28 cellular contexts compared by ENCODE assay signal in genomic region chr2:176537932-176538331, GRCh38.
"Had no signal": no experiment of that assay in that cellular context is flagged by ENCODE, and none has a peak within 500 bp of the region (broad histone marks: within the 10 kb centered on the region; RNA-seq: fewer than 3 reads in every experiment).

No MANE protein-coding gene starts in this region.

- H3K36me3 Mint-ChIP-seq: naive thymus-derived CD4-positive, alpha-beta T cell; natural killer cell; neural progenitor cell; stimulated activated memory B cell treated with anti-CD40 and anti-IgM and Interleukin-4, amounts not matched to agents 10 μg/mL and 1 μg/mL and 100 μg/mL, for 72 hours had no signal

- DNase-seq: naive thymus-derived CD4-positive, alpha-beta T cell; natural killer cell; nephron progenitor cell; occipital lobe; ovary; posterior cingulate gyrus; psoas muscle; right cardiac atrium; right lobe of liver; sigmoid colon; small intestine; stimulated activated CD4-positive, alpha-beta T cell treated with anti-CD3 and anti-CD28 coated beads, Interleukin-1b, Interleukin-23, amount 100 ng/mL, for 48 hours; stimulated activated CD4-positive, alpha-beta T cell treated with anti-CD3 and anti-CD28 coated beads, Interleukin-4, amount 100 ng/mL, for 1 hour; stimulated activated CD4-positive, alpha-beta T cell treated with anti-CD3 and anti-CD28 coated beads, Interleukin-4, amount 100 ng/mL, for 4 hours; stimulated activated CD8-positive, alpha-beta memory T cell treated with anti-CD3 and anti-CD28 coated beads, Interleukin-4, amount 100 ng/mL, for 48 hours; stimulated activated naive CD4-positive, alpha-beta T cell; stimulated activated naive CD8-positive, alpha-beta T cell treated with anti-CD3 and anti-CD28 coated beads, Interleukin-15, amount 100 ng/mL, for 72 hours; stimulated activated naive CD8-positive, alpha-beta T cell treated with anti-CD3 and anti-CD28 coated beads, Interleukin-15, Interleukin-2, amounts not matched to agents 100 U/mL and 50 U/mL, for 24 hours; substantia nigra; testis; tibial artery; transverse colon; upper lobe of left lung had no signal

- H3K4me3 Mint-ChIP-seq: naive thymus-derived CD4-positive, alpha-beta T cell; natural killer cell; nephron progenitor cell; neural progenitor cell; stimulated activated memory B cell treated with anti-CD40 and anti-IgM and Interleukin-4, amounts not matched to agents 10 μg/mL and 1 μg/mL and 100 μg/mL, for 72 hours; stimulated activated naive CD8-positive, alpha-beta T cell treated with anti-CD3 and anti-CD28 coated beads, Interleukin-15, amount 100 ng/mL, for 72 hours had no signal

- H3K4me1 Mint-ChIP-seq: naive thymus-derived CD4-positive, alpha-beta T cell; natural killer cell; neural progenitor cell; stimulated activated memory B cell treated with anti-CD40 and anti-IgM and Interleukin-4, amounts not matched to agents 10 μg/mL and 1 μg/mL and 100 μg/mL, for 72 hours; stimulated activated naive CD8-positive, alpha-beta T cell treated with anti-CD3 and anti-CD28 coated beads, Interleukin-15, amount 100 ng/mL, for 72 hours had no signal

- H3K4me2 ChIP-seq: neural progenitor cell had no signal

- H3K36me3 ChIP-seq: neural progenitor cell, ovary, right lobe of liver, sigmoid colon, suprapubic skin, tibial artery, transverse colon, upper lobe of left lung, vagina had no signal

- ATAC-seq: naive thymus-derived CD4-positive, alpha-beta T cell; natural killer cell; psoas muscle; right cardiac atrium; right lobe of liver; stimulated activated memory B cell treated with anti-CD40 and anti-IgM and Interleukin-4, amounts not matched to agents 10 μg/mL and 1 μg/mL and 100 μg/mL, for 72 hours; stimulated activated naive CD8-positive, alpha-beta T cell treated with anti-CD3 and anti-CD28 coated beads, Interleukin-15, amount 100 ng/mL, for 72 hours; stimulated activated naive CD8-positive, alpha-beta T cell treated with anti-CD3 and anti-CD28 coated beads, Interleukin-15, Interleukin-2, amounts not matched to agents 100 U/mL and 50 U/mL, for 24 hours had no signal

- H3K9me3 Mint-ChIP-seq: naive thymus-derived CD4-positive, alpha-beta T cell; natural killer cell; nephron progenitor cell; neural progenitor cell; stimulated activated naive CD8-positive, alpha-beta T cell treated with anti-CD3 and anti-CD28 coated beads, Interleukin-15, amount 100 ng/mL, for 72 hours had no signal

- H3K4me3 ChIP-seq: neural progenitor cell, ovary, psoas muscle, right lobe of liver, sigmoid colon, suprapubic skin, testis, tibial artery, transverse colon, upper lobe of left lung, vagina had no signal

- H2AFZ ChIP-seq: neural progenitor cell had no signal

- H3K4me1 ChIP-seq: neural progenitor cell, testis, transverse colon had no signal

- H3K27me3 ChIP-seq: neural progenitor cell, ovary, right lobe of liver, sigmoid colon, suprapubic skin, testis, tibial artery, transverse colon, upper lobe of left lung, vagina had no signal

- H3K9ac ChIP-seq: neural progenitor cell had no signal

- H3K27ac Mint-ChIP-seq: naive thymus-derived CD4-positive, alpha-beta T cell; natural killer cell; nephron progenitor cell; neural progenitor cell; progenitor cell of endocrine pancreas; stimulated activated memory B cell treated with anti-CD40 and anti-IgM and Interleukin-4, amounts not matched to agents 10 μg/mL and 1 μg/mL and 100 μg/mL, for 72 hours; stimulated activated naive CD8-positive, alpha-beta T cell treated with anti-CD3 and anti-CD28 coated beads, Interleukin-15, amount 100 ng/mL, for 72 hours had no signal

- H3K9me3 ChIP-seq: ovary, psoas muscle, right lobe of liver, sigmoid colon, suprapubic skin, testis, tibial artery, transverse colon, upper lobe of left lung, vagina had no signal

- H3K27ac ChIP-seq: neural progenitor cell, ovary, psoas muscle, right lobe of liver, sigmoid colon, suprapubic skin, testis, tibial artery, transverse colon, upper lobe of left lung, vagina had no signal
